In genomic region chr6:83086751-83087150, GRCh38 we compare ENCODE assay signal across 1 cellular context.
TF ChIP-seq lines count a peak whose summit lies in the region.

No MANE protein-coding gene starts in this region.

TF ChIP-seq in SK-N-SH treated with all-trans-retinoic acid at 6 μM for 48 hours, 23 proteins besides CTCF, POLR2A, EP300 and RAD21 (continued from another document):
- TF ChIP-seq CSRNP3 (CRISPR knock-in tag; IDR thresholded peaks at IDR 0.05) (no peak), ARNTL (CRISPR knock-in tag; IDR thresholded peaks at IDR 0.05; ENCODE audit: borderline replicate concordance, low read depth) (no peak)
